In the genomic region with DNA sequence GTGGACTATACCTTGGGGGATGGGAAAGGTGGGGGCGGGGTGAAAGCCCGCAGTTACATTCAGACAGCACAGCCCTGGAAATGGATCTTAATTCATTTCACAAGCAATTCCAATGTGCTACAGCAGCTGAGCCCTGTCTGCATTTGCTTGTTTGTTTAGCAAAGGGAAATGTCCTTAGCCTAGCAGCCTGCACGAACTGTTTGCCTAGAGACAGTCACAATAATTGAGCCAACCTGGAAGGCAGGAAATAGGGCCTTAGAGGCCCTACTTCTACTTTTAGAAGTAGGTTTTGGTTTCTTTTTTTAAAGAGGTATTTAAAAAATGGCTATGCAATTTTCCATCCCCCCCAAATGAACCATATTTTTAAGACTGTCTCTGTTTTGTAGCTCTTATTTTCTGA, we compare ENCODE assay signal across 8 cellular contexts.
DNase-seq lines count a peak whose midpoint lies in the region; ATAC-seq and TF ChIP-seq lines count a peak whose summit lies in the region.

No MANE protein-coding gene starts in this region.

- no peak overlapping the region for H3K4me3 Mint-ChIP-seq in T-helper 1 cell treated with Interleukin-12 subunit alpha and Interleukin-12 subunit beta and Interleukin-4 antibody, amounts not matched to agents 30 μg/mL and 1 μg/mL, for 36 hours
- H3K4me3 Mint-ChIP-seq in naive thymus-derived CD4-positive, alpha-beta T cell, result peak overlapping the region in 5 of 10 donors; percentile 20 to 63 (median 25)
- no peak overlapping the region for H3K4me3 Mint-ChIP-seq in activated CD4-positive, alpha-beta memory T cell treated with anti-CD3 and anti-CD28 coated beads for 36 hours
- no peak overlapping the region for H3K4me3 Mint-ChIP-seq in Calu3 (ENCODE audit: low read depth, unreplicated experiment)

- peak; percentile 49 for ATAC-seq in GM19025 (IDR thresholded peaks at IDR 0.05; ENCODE audit: low read depth, unreplicated experiment)
- ATAC-seq in HG03342 (IDR thresholded peaks at IDR 0.05; ENCODE audit: unreplicated experiment), result peak; percentile 84
- no peak for ATAC-seq in naive thymus-derived CD4-positive, alpha-beta T cell

- H3K27ac Mint-ChIP-seq in T-helper 1 cell treated with Interleukin-12 subunit alpha and Interleukin-12 subunit beta and Interleukin-4 antibody, amounts not matched to agents 30 μg/mL and 1 μg/mL, for 36 hours, result peak overlapping the region; percentile 70
- peak overlapping the region in 5 of 9 donors; percentile 26 to 91 (median 63) for H3K27ac Mint-ChIP-seq in naive thymus-derived CD4-positive, alpha-beta T cell
- H3K27ac Mint-ChIP-seq in activated CD4-positive, alpha-beta memory T cell treated with anti-CD3 and anti-CD28 coated beads for 36 hours, result no peak overlapping the region
- H3K27ac Mint-ChIP-seq in Calu3 (ENCODE audit: unreplicated experiment), result no peak overlapping the region

- H3K9ac ChIP-seq in BLaER1 treated with 17β-estradiol and CSF1 and Interleukin-3, amounts not matched to agents 10 nM and 100 nM, result no peak overlapping the region

- peaks cover 4% of the 10 kb centered on the region for H3K36me3 Mint-ChIP-seq in T-helper 1 cell treated with Interleukin-12 subunit alpha and Interleukin-12 subunit beta and Interleukin-4 antibody, amounts not matched to agents 30 μg/mL and 1 μg/mL, for 36 hours (ENCODE audit: low read depth)
- peaks cover 0 to 24% (median under 1%) of the 10 kb centered on the region in 5 donors for H3K36me3 Mint-ChIP-seq in naive thymus-derived CD4-positive, alpha-beta T cell
- H3K36me3 Mint-ChIP-seq in activated CD4-positive, alpha-beta memory T cell treated with anti-CD3 and anti-CD28 coated beads for 36 hours, result no peaks in the 10 kb centered on the region
- no peaks in the 10 kb centered on the region for H3K36me3 Mint-ChIP-seq in Calu3 (ENCODE audit: insufficient read depth, unreplicated experiment)

- H3K4me1 Mint-ChIP-seq in T-helper 1 cell treated with Interleukin-12 subunit alpha and Interleukin-12 subunit beta and Interleukin-4 antibody, amounts not matched to agents 30 μg/mL and 1 μg/mL, for 36 hours (ENCODE audit: low read depth), result peaks cover 19% of the 10 kb centered on the region
- peaks cover 4 to 28% (median 16%) of the 10 kb centered on the region in 7 donors for H3K4me1 Mint-ChIP-seq in naive thymus-derived CD4-positive, alpha-beta T cell
- H3K4me1 Mint-ChIP-seq in activated CD4-positive, alpha-beta memory T cell treated with anti-CD3 and anti-CD28 coated beads for 36 hours (ENCODE audit: low read depth), result no peaks in the 10 kb centered on the region
- no peaks in the 10 kb centered on the region for H3K4me1 Mint-ChIP-seq in Calu3 (ENCODE audit: low read depth, unreplicated experiment)

- intact Hi-C loops in naive thymus-derived CD4-positive, alpha-beta T cell (cut with micrococcal nuclease), result loop anchor here in 1 of 2 donors (1.0 to 5.0 kb wide), 3 partner anchors 66 to 302 kb away; a partner anchor contains a TSS
- intact Hi-C loops in activated CD4-positive, alpha-beta memory T cell treated with anti-CD3 and anti-CD28 coated beads for 36 hours (cut with micrococcal nuclease), result no loop called here
- intact Hi-C loops in Calu3 (cut with micrococcal nuclease; ENCODE audit: unreplicated experiment), result no loop called here

- peak in 4 of 9 donors; percentile 8 to 20 (median 16) for DNase-seq in naive thymus-derived CD4-positive, alpha-beta T cell
- DNase-seq in activated CD4-positive, alpha-beta memory T cell treated with anti-CD3 and anti-CD28 coated beads for 36 hours, result no peak
- DNase-seq in Calu3, result no peak
- no peak for DNase-seq in retina

- H3K27ac ChIP-seq in BLaER1 treated with 17β-estradiol and CSF1 and Interleukin-3, amounts not matched to agents 10 nM and 100 nM, result no peak overlapping the region
- no peak overlapping the region for H3K27ac ChIP-seq in naive thymus-derived CD4-positive, alpha-beta T cell (ENCODE audit: low read depth, low read length)

- no peak for TF ChIP-seq CTCF in Calu3 (IDR thresholded peaks at IDR 0.05; ENCODE audit: unreplicated experiment)

- H3K4me1 ChIP-seq in BLaER1 treated with 17β-estradiol and CSF1 and Interleukin-3, amounts not matched to agents 10 nM and 100 nM, result peaks cover 0 to 26% (median 24%) of the 10 kb centered on the region in 10 experiments; a peak in 17 of 20 replicates
- peaks cover 0 to 12% of the 10 kb centered on the region in 2 donors for H3K4me1 ChIP-seq in naive thymus-derived CD4-positive, alpha-beta T cell (ENCODE audit: control insufficient read depth in 2 of 2, insufficient read depth in 2 of 2, low read length in 2 of 2)

- peaks cover 10 to 28% (median 18%) of the 10 kb centered on the region in 11 experiments for H3K9me3 ChIP-seq in BLaER1 treated with 17β-estradiol and CSF1 and Interleukin-3, amounts not matched to agents 10 nM and 100 nM (replicated peaks in 1 of 11)
- peaks cover 0 to 5% (median 0%) of the 10 kb centered on the region in 3 experiments for H3K9me3 ChIP-seq in naive thymus-derived CD4-positive, alpha-beta T cell (ENCODE audit: control insufficient read depth in 2 of 3, low read length in 3 of 3)

- no TSS peak for BruUV-seq in Calu3 (replicated peaks; lab: Mats Ljungman, UMichigan)

- no peaks in the 10 kb centered on the region for H3K27me3 ChIP-seq in BLaER1 treated with 17β-estradiol and CSF1 and Interleukin-3, amounts not matched to agents 10 nM and 100 nM
- H3K27me3 ChIP-seq in naive thymus-derived CD4-positive, alpha-beta T cell (ENCODE audit: control insufficient read depth in 2 of 2, insufficient read depth in 2 of 2, low read length in 2 of 2), result no peaks in the 10 kb centered on the region

- H3K9me3 Mint-ChIP-seq in T-helper 1 cell treated with Interleukin-12 subunit alpha and Interleukin-12 subunit beta and Interleukin-4 antibody, amounts not matched to agents 30 μg/mL and 1 μg/mL, for 36 hours, result peaks cover 19% of the 10 kb centered on the region
- peaks cover 0 to 14% (median 10%) of the 10 kb centered on the region in 11 donors for H3K9me3 Mint-ChIP-seq in naive thymus-derived CD4-positive, alpha-beta T cell
- peaks cover 9% of the 10 kb centered on the region for H3K9me3 Mint-ChIP-seq in activated CD4-positive, alpha-beta memory T cell treated with anti-CD3 and anti-CD28 coated beads for 36 hours
- no peaks in the 10 kb centered on the region for H3K9me3 Mint-ChIP-seq in Calu3 (ENCODE audit: low read depth, unreplicated experiment)

- H3K36me3 ChIP-seq in BLaER1 treated with 17β-estradiol and CSF1 and Interleukin-3, amounts not matched to agents 10 nM and 100 nM, result no peaks in the 10 kb centered on the region
- no peaks in the 10 kb centered on the region for H3K36me3 ChIP-seq in naive thymus-derived CD4-positive, alpha-beta T cell (ENCODE audit: control insufficient read depth in 2 of 3, insufficient read depth in 3 of 3, low read length in 3 of 3)

- CTCF ChIA-PET in naive thymus-derived CD4-positive, alpha-beta T cell (lab: Charles Lee), result no interaction called here
- CTCF ChIA-PET in activated CD4-positive, alpha-beta memory T cell treated with anti-CD3 and anti-CD28 coated beads for 36 hours (lab: Charles Lee), result no interaction called here
- CTCF ChIA-PET in Calu3 (lab: Charles Lee), result no interaction called here

- H3K27me3 Mint-ChIP-seq in T-helper 1 cell treated with Interleukin-12 subunit alpha and Interleukin-12 subunit beta and Interleukin-4 antibody, amounts not matched to agents 30 μg/mL and 1 μg/mL, for 36 hours (ENCODE audit: low read depth), result no peaks in the 10 kb centered on the region
- peaks cover 0 to 1% (median 0%) of the 10 kb centered on the region in 5 donors for H3K27me3 Mint-ChIP-seq in naive thymus-derived CD4-positive, alpha-beta T cell
- H3K27me3 Mint-ChIP-seq in activated CD4-positive, alpha-beta memory T cell treated with anti-CD3 and anti-CD28 coated beads for 36 hours, result peaks cover 2% of the 10 kb centered on the region
- no peaks in the 10 kb centered on the region for H3K27me3 Mint-ChIP-seq in Calu3 (ENCODE audit: unreplicated experiment)

- H3K4me2 ChIP-seq in BLaER1 treated with 17β-estradiol and CSF1 and Interleukin-3, amounts not matched to agents 10 nM and 100 nM, result peak overlapping the region in 9 of 11 experiments; percentile 8 to 62 (median 31); a peak in 16 of 22 replicates

- POLR2A ChIA-PET in naive thymus-derived CD4-positive, alpha-beta T cell (lab: Charles Lee), result no interaction called here
- POLR2A ChIA-PET in activated CD4-positive, alpha-beta memory T cell treated with anti-CD3 and anti-CD28 coated beads for 36 hours (lab: Charles Lee), result no interaction called here

- no peaks in the 10 kb centered on the region for H4K20me1 ChIP-seq in BLaER1 treated with 17β-estradiol and CSF1 and Interleukin-3, amounts not matched to agents 10 nM and 100 nM

- H3K4me3 ChIP-seq in BLaER1 treated with 17β-estradiol and CSF1 and Interleukin-3, amounts not matched to agents 10 nM and 100 nM, result no peak overlapping the region
- no peak overlapping the region for H3K4me3 ChIP-seq in naive thymus-derived CD4-positive, alpha-beta T cell (ENCODE audit: low read length)

Comparison
In these comparisons a context has a peak if more than half of its experiments do, and no peak if none do; other contexts are left out.
1. H3K27ac Mint-ChIP-seq: peak in T-helper 1 cell treated with Interleukin-12 subunit alpha and Interleukin-12 subunit beta and Interleukin-4 antibody, amounts not matched to agents 30 μg/mL and 1 μg/mL, for 36 hours (single experiment) and naive thymus-derived CD4-positive, alpha-beta T cell (5 of 9); none in activated CD4-positive, alpha-beta memory T cell treated with anti-CD3 and anti-CD28 coated beads for 36 hours (single experiment) and Calu3 (single experiment).